Comparison of ENCODE assay signal across 22 cellular contexts in genomic region chr6:113829702-113830058, GRCh38. TPM values are rescaled to one million over a fixed set of nuclear protein-coding genes. Genes with fewer than 3 reads are reported as not detected.
DNase-seq lines count a peak whose midpoint lies in the region; TF ChIP-seq lines count a peak whose summit lies in the region.
"Had no signal": no experiment of that assay in that cellular context is flagged by ENCODE, and none has a peak within 500 bp of the region (broad histone marks: within the 10 kb centered on the region; RNA-seq: fewer than 3 reads in every experiment).

No MANE protein-coding gene starts in this region.

- H3K27ac ChIP-seq in transverse colon = peak overlapping the region; percentile 63 to 70 (median 67)
- H3K27ac ChIP-seq: epithelial cell of prostate, KMS-11, left lung, RWPE1 had no signal

- intact Hi-C loops in transverse colon (cut with DNase I; ENCODE audit: low total_unique reads) = no loop called here

- no peak for TF ChIP-seq EP300 in transverse colon (IDR thresholded peaks at IDR 0.05; ENCODE audit: low read depth)

- TF ChIP-seq CTCF in choroid plexus epithelial cell (conservative IDR thresholded peaks at IDR 0.05; ENCODE audit: low read depth, low read length) (no peak), transverse colon (IDR thresholded peaks at IDR 0.05) (no peak)

- in situ Hi-C loops in transverse colon (cut with MboI; ENCODE audit: low pct_ligation_motif_present in 1 of 4, low pct_unique_long_range_greater_than_20kb in 1 of 4, low sequenced_read_pairs in 3 of 4) = no loop called here

- WGBS in transverse colon (ENCODE audit: low coverage in 1 of 2), 2 donors = 21% methylated on average over 1 of the region's 1 CpG; no CpG with 5 or more reads in 1 of the 2 donors

- H3K4me3 ChIP-seq in choroid plexus epithelial cell (ENCODE audit: low read depth, low read length) (no peak overlapping the region), transverse colon (no peak overlapping the region)
- H3K4me3 ChIP-seq: left lung had no signal

- peaks cover 8 to 35% (median 24%) of the 10 kb centered on the region in 4 donors for H3K4me1 ChIP-seq in transverse colon
- H3K4me1 ChIP-seq: left lung had no signal

- H3K27me3 ChIP-seq in transverse colon = no peaks in the 10 kb centered on the region
- H3K27me3 ChIP-seq: left lung had no signal

- no peaks in the 10 kb centered on the region for H3K9me3 ChIP-seq in transverse colon
- H3K9me3 ChIP-seq: left lung had no signal

- DNase-seq in NCI-H2227 (lab: John Stamatoyannopoulos, UW; ENCODE audit: unreplicated experiment) = peak; percentile 21
- no peak for DNase-seq in NCI-H2227 treated with DMSO at 0.1 percent for 48 hours (lab: John Stamatoyannopoulos, UW)
- peak; percentile 70 for DNase-seq in choroid plexus epithelial cell (ENCODE audit: low read depth)
- peak; percentile 22 for DNase-seq in kidney glomerular epithelial cell (lab: John Stamatoyannopoulos, UW)
- DNase-seq in transverse colon = peak; percentile 28
- no peak for DNase-seq in stimulated activated CD4-positive, alpha-beta T cell treated with anti-CD3 and anti-CD28 coated beads, Interleukin-2, amount 100 ng/mL, for 48 hours
- no peak for DNase-seq in ureter (ENCODE audit: low spot score)
- no peak for DNase-seq in SKM-1 treated with dmso at 0.1 percent for 144 hours (lab: John Stamatoyannopoulos, UW; ENCODE audit: unreplicated experiment)
- DNase-seq: 8988T; activated CD4-positive, alpha-beta T cell treated with anti-CD3 and anti-CD28 coated beads, Interleukin-2, amount 50 U/mL, for 48 hours; activated naive CD8-positive, alpha-beta T cell treated with anti-CD3 and anti-CD28 coated beads, Interleukin-2, amount 50 U/mL, for 24 hours; activated T-cell treated with anti-CD3 and anti-CD28 coated beads, Interleukin-2, amount 50 U/mL, for 1 hour; CD8-positive, alpha-beta T cell; left lung; NCI-H1105 treated with DMSO at 0.1 percent for 48 hours; NCI-H2171 treated with DMSO at 0.1 percent for 48 hours; NK-92 treated with Interleukin-12 subunit alpha and Interleukin-12 subunit beta, amount 100 ng/mL, for 24 hours; posterior cingulate gyrus; stimulated activated CD4-positive, alpha-beta T cell treated with anti-CD3 and anti-CD28 coated beads, Interleukin-12 subunit alpha, Interleukin-12 subunit beta, amount 100 ng/mL, for 4 hours had no signal

- TF ChIP-seq POLR2A in transverse colon (IDR thresholded peaks at IDR 0.05) = no peak

- H3K36me3 ChIP-seq in transverse colon = no peaks in the 10 kb centered on the region
- H3K36me3 ChIP-seq: left lung had no signal

RNA-seq across cellular contexts. Expression of gene MARCKS, which starts 27.5 kb away (rescaled TPM):
- total RNA-seq in transverse colon = 100 to 1,000 TPM in 2 of 4 donors, 10 to 100 TPM in 2; 64.2 to 118 (median 90.5) TPM
- total RNA-seq in ureter = 150 TPM

Comparison
In these comparisons a context has a peak if more than half of its experiments do, and no peak if none do; other contexts are left out.
1. DNase-seq: peak in NCI-H2227 (single experiment), choroid plexus epithelial cell (single experiment), kidney glomerular epithelial cell (single experiment) and transverse colon (single experiment); none in NCI-H2227 treated with DMSO at 0.1 percent for 48 hours (single experiment), stimulated activated CD4-positive, alpha-beta T cell treated with anti-CD3 and anti-CD28 coated beads, Interleukin-2, amount 100 ng/mL, for 48 hours (0 of 2), ureter (single experiment) and SKM-1 treated with dmso at 0.1 percent for 144 hours (single experiment).